In the genomic region with DNA sequence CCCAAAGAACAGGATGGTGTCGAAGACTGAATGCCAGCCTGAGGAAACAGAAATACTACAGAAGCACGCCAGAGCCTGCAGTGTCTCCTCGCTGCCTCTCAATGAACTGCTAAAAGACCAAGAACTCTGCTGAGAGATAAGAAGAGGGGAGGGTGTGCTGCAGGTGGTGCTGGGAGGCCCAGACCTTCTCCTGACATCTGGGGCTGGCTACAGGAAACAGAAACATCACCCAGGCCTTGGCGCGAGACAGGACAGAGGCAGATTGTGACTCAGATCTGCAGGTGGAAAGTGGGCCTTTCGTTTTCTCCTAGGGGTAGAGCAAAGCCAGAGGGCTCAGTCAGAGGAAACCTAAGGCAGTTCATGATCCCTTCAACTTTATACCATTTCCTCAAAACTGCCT, we compare ENCODE assay signal across 20 cellular contexts.
DNase-seq lines count a peak whose midpoint lies in the region; ATAC-seq, FAIRE-seq and TF ChIP-seq lines count a peak whose summit lies in the region.
"Had no signal": no experiment of that assay in that cellular context is flagged by ENCODE, and none has a peak within 500 bp of the region (broad histone marks: within the 10 kb centered on the region; RNA-seq: fewer than 3 reads in every experiment).

No MANE protein-coding gene starts in this region.

- no peaks in the 10 kb centered on the region for H3K36me3 Mint-ChIP-seq in activated naive CD8-positive, alpha-beta T cell treated with anti-CD3 and anti-CD28 coated beads, Interleukin-2, amount 50 U/mL, for 24 hours (ENCODE audit: low read depth)
- H3K36me3 Mint-ChIP-seq in activated naive CD8-positive, alpha-beta T cell treated with anti-CD3 and anti-CD28 coated beads for 36 hours, result no peaks in the 10 kb centered on the region
- H3K36me3 Mint-ChIP-seq in astrocyte (ENCODE audit: low read depth, unreplicated experiment), result peaks cover 8% of the 10 kb centered on the region
- H3K36me3 Mint-ChIP-seq in activated T-cell treated with anti-CD3 and anti-CD28 coated beads, Interleukin-2, amount 50 U/mL, for 24 hours (ENCODE audit: low read depth), result no peaks in the 10 kb centered on the region

- H3K4me3 ChIP-seq in astrocyte (ENCODE audit: insufficient read depth, low read depth, low read length) (no peak overlapping the region), tibial nerve (no peak overlapping the region)
- H3K4me3 ChIP-seq: GM23338, SJSA1 had no signal

- H3K9me3 Mint-ChIP-seq in activated naive CD8-positive, alpha-beta T cell treated with anti-CD3 and anti-CD28 coated beads, Interleukin-2, amount 50 U/mL, for 24 hours, result peaks cover 31% of the 10 kb centered on the region
- peaks cover 7% of the 10 kb centered on the region for H3K9me3 Mint-ChIP-seq in activated naive CD8-positive, alpha-beta T cell treated with anti-CD3 and anti-CD28 coated beads for 36 hours
- peaks cover 38% of the 10 kb centered on the region for H3K9me3 Mint-ChIP-seq in astrocyte (ENCODE audit: unreplicated experiment)
- H3K9me3 Mint-ChIP-seq in activated T-cell treated with anti-CD3 and anti-CD28 coated beads, Interleukin-2, amount 50 U/mL, for 24 hours, result peaks cover 26% of the 10 kb centered on the region

- H3K27ac ChIP-seq in astrocyte (ENCODE audit: low read depth, low read length) (no peak overlapping the region), tibial nerve (no peak overlapping the region)
- H3K27ac ChIP-seq: 22Rv1, C4-2B, SJSA1 had no signal

- H4K20me1 ChIP-seq in astrocyte (ENCODE audit: insufficient read depth, low read length), result no peaks in the 10 kb centered on the region

- no peak for TF ChIP-seq CTCF in astrocyte (IDR thresholded peaks at IDR 0.05; ENCODE audit: insufficient read depth, low read depth, low read length)
- no peak for TF ChIP-seq CTCF in tibial nerve (IDR thresholded peaks at IDR 0.05)

- H3K79me2 ChIP-seq in astrocyte (ENCODE audit: insufficient read depth, low read length), result no peaks in the 10 kb centered on the region

- H3K36me3 ChIP-seq in astrocyte (ENCODE audit: insufficient read depth, low read length), result no peaks in the 10 kb centered on the region
- H3K36me3 ChIP-seq in tibial nerve, result no peaks in the 10 kb centered on the region
- H3K36me3 ChIP-seq: SJSA1 had no signal

- H3K27me3 Mint-ChIP-seq in activated naive CD8-positive, alpha-beta T cell treated with anti-CD3 and anti-CD28 coated beads, Interleukin-2, amount 50 U/mL, for 24 hours, result no peaks in the 10 kb centered on the region
- H3K27me3 Mint-ChIP-seq in activated naive CD8-positive, alpha-beta T cell treated with anti-CD3 and anti-CD28 coated beads for 36 hours, result no peaks in the 10 kb centered on the region
- H3K27me3 Mint-ChIP-seq in astrocyte (ENCODE audit: low read depth, unreplicated experiment), result no peaks in the 10 kb centered on the region
- H3K27me3 Mint-ChIP-seq in activated T-cell treated with anti-CD3 and anti-CD28 coated beads, Interleukin-2, amount 50 U/mL, for 24 hours, result no peaks in the 10 kb centered on the region

- no peaks in the 10 kb centered on the region for H3K27me3 ChIP-seq in astrocyte (ENCODE audit: insufficient read depth, low read length)
- H3K27me3 ChIP-seq in tibial nerve, result no peaks in the 10 kb centered on the region
- H3K27me3 ChIP-seq: SJSA1 had no signal

- H2AFZ ChIP-seq in astrocyte (ENCODE audit: low read depth, low read length), result no peak overlapping the region
- H2AFZ ChIP-seq: GM23338 had no signal

- H3K27ac Mint-ChIP-seq in activated naive CD8-positive, alpha-beta T cell treated with anti-CD3 and anti-CD28 coated beads, Interleukin-2, amount 50 U/mL, for 24 hours, result no peak overlapping the region
- H3K27ac Mint-ChIP-seq in activated naive CD8-positive, alpha-beta T cell treated with anti-CD3 and anti-CD28 coated beads for 36 hours, result no peak overlapping the region
- peak overlapping the region; percentile 44 for H3K27ac Mint-ChIP-seq in astrocyte (ENCODE audit: unreplicated experiment)
- H3K27ac Mint-ChIP-seq in activated T-cell treated with anti-CD3 and anti-CD28 coated beads, Interleukin-2, amount 50 U/mL, for 24 hours, result no peak overlapping the region
- H3K27ac Mint-ChIP-seq: GM23338 had no signal

- no peak for TF ChIP-seq POLR2A in tibial nerve (IDR thresholded peaks at IDR 0.05)

- no peak for FAIRE-seq in astrocyte (lab: Jason Lieb, UNC)

- no peak for TF ChIP-seq EP300 in tibial nerve (IDR thresholded peaks at IDR 0.05)

- H3K4me2 ChIP-seq in astrocyte (ENCODE audit: low read length), result peak overlapping the region; percentile 63
- H3K4me2 ChIP-seq: GM23338 had no signal

- peaks cover 7% of the 10 kb centered on the region for H3K9me3 ChIP-seq in astrocyte (ENCODE audit: insufficient read depth, low read depth, low read length)
- H3K9me3 ChIP-seq in tibial nerve, result peaks cover 0 to 16% (median 0%) of the 10 kb centered on the region in 4 donors

- H3K9ac ChIP-seq in astrocyte (ENCODE audit: low read length), result no peak overlapping the region

- 53 to 78% methylated on average over 6 of the region's 6 CpGs for WGBS in tibial nerve, 2 donors

- intact Hi-C loops in sciatic nerve (cut with DNase I), result no loop called here

- peak; percentile 15 for ATAC-seq in activated naive CD8-positive, alpha-beta T cell treated with anti-CD3 and anti-CD28 coated beads, Interleukin-2, amount 50 U/mL, for 24 hours
- ATAC-seq in sciatic nerve (peak; percentile 21), GM19351 (IDR thresholded peaks at IDR 0.05; ENCODE audit: unreplicated experiment) (no peak), HG03097 (IDR thresholded peaks at IDR 0.05; ENCODE audit: low FRiP score, unreplicated experiment) (no peak)
- ATAC-seq: GM23338 had no signal

- no peak overlapping the region for H3K4me3 Mint-ChIP-seq in activated naive CD8-positive, alpha-beta T cell treated with anti-CD3 and anti-CD28 coated beads, Interleukin-2, amount 50 U/mL, for 24 hours
- no peak overlapping the region for H3K4me3 Mint-ChIP-seq in activated naive CD8-positive, alpha-beta T cell treated with anti-CD3 and anti-CD28 coated beads for 36 hours
- H3K4me3 Mint-ChIP-seq in astrocyte (ENCODE audit: unreplicated experiment), result no peak overlapping the region
- no peak overlapping the region for H3K4me3 Mint-ChIP-seq in activated T-cell treated with anti-CD3 and anti-CD28 coated beads, Interleukin-2, amount 50 U/mL, for 24 hours
- H3K4me3 Mint-ChIP-seq: GM23338 had no signal

- H3K4me1 ChIP-seq in astrocyte (ENCODE audit: insufficient read depth, low read length) (peaks cover 20% of the 10 kb centered on the region), tibial nerve (peaks cover 0 to 29% (median 0%) of the 10 kb centered on the region in 4 donors)

- H3K4me1 Mint-ChIP-seq in activated naive CD8-positive, alpha-beta T cell treated with anti-CD3 and anti-CD28 coated beads, Interleukin-2, amount 50 U/mL, for 24 hours, result no peaks in the 10 kb centered on the region
- no peaks in the 10 kb centered on the region for H3K4me1 Mint-ChIP-seq in activated naive CD8-positive, alpha-beta T cell treated with anti-CD3 and anti-CD28 coated beads for 36 hours
- peaks cover 18% of the 10 kb centered on the region for H3K4me1 Mint-ChIP-seq in astrocyte (ENCODE audit: low read depth, unreplicated experiment)
- H3K4me1 Mint-ChIP-seq in activated T-cell treated with anti-CD3 and anti-CD28 coated beads, Interleukin-2, amount 50 U/mL, for 24 hours (ENCODE audit: low read depth), result no peaks in the 10 kb centered on the region
- H3K4me1 Mint-ChIP-seq: GM23338 had no signal

- no peak for DNase-seq in activated naive CD8-positive, alpha-beta T cell treated with anti-CD3 and anti-CD28 coated beads, Interleukin-2, amount 50 U/mL, for 24 hours
- no peak for DNase-seq in activated naive CD8-positive, alpha-beta T cell treated with anti-CD3 and anti-CD28 coated beads for 36 hours
- DNase-seq in astrocyte (ENCODE audit: low read depth) (no peak), sciatic nerve (ENCODE audit: low spot score) (no peak), tibial nerve (ENCODE audit: low spot score in 2 of 2) (no peak)
- no peak for DNase-seq in activated T-cell treated with anti-CD3 and anti-CD28 coated beads, Interleukin-2, amount 50 U/mL, for 24 hours
- DNase-seq: AML-193, GDM1, KG1, MV-4-11, NCI-H1417, NCI-H187, NCI-H345, NCI-H524 treated with DMSO at 0.1 percent for 48 hours had no signal

Comparison
In these comparisons a context has a peak if more than half of its experiments do, and no peak if none do; other contexts are left out.
1. ATAC-seq: peak in activated naive CD8-positive, alpha-beta T cell treated with anti-CD3 and anti-CD28 coated beads, Interleukin-2, amount 50 U/mL, for 24 hours (single experiment) and sciatic nerve (single experiment); none in GM19351 (single experiment) and HG03097 (single experiment).